In the genomic region with DNA sequence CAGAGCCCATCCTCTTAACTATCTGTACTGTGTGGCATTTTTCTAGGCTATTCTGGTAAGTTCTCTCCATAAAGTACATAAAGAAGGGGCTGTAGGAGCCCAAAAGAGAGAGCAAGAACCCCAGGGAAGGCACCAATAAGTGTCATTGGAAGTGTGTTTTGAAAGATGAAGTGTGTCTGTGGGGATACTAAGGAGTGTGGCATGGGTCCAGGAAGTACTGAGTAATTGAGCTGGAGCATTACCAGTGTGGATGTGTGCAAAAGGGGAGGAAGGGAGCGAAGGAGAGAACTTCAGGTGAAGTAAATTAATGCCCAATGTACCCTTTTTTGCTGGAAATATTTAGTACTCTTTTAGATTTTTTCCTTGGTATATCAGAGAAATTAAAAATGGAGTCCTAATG, we compare ENCODE assay signal across 11 cellular contexts.
A peak's percentile ranks its signal among the peaks of the same experiment; 100 is the strongest.
DNase-seq lines count a peak whose midpoint lies in the region; ATAC-seq, FAIRE-seq and TF ChIP-seq lines count a peak whose summit lies in the region.
"Had no signal": no experiment of that assay in that cellular context is flagged by ENCODE, and none has a peak within 500 bp of the region (broad histone marks: within the 10 kb centered on the region; RNA-seq: fewer than 3 reads in every experiment).

No MANE protein-coding gene starts in this region.

- H3K36me3 Mint-ChIP-seq in activated naive CD4-positive, alpha-beta T cell treated with anti-CD3 and anti-CD28 coated beads for 36 hours (ENCODE audit: low read depth), result peaks cover 37% of the 10 kb centered on the region
- H3K36me3 Mint-ChIP-seq in activated B cell treated with CpG ODN at 0.5 μM for 24 hours (ENCODE audit: low read depth), result peaks cover 74% of the 10 kb centered on the region

- H3K27ac Mint-ChIP-seq in activated naive CD4-positive, alpha-beta T cell treated with anti-CD3 and anti-CD28 coated beads for 36 hours, result peak overlapping the region; percentile 81
- peak overlapping the region; percentile 37 for H3K27ac Mint-ChIP-seq in activated B cell treated with CpG ODN at 0.5 μM for 24 hours

- peaks cover 82% of the 10 kb centered on the region for H3K4me1 Mint-ChIP-seq in activated naive CD4-positive, alpha-beta T cell treated with anti-CD3 and anti-CD28 coated beads for 36 hours (ENCODE audit: low read depth)
- H3K4me1 Mint-ChIP-seq in activated B cell treated with CpG ODN at 0.5 μM for 24 hours, result peaks cover 62% of the 10 kb centered on the region

- no peak for FAIRE-seq in D721Med (lab: Jason Lieb, UNC)
- FAIRE-seq: frontal cortex had no signal

- POLR2A ChIA-PET in activated B cell treated with CpG ODN at 0.5 μM for 24 hours (lab: Charles Lee), result interaction anchor here (0.7 kb wide), 1 partner anchor 67 kb away, joined by 3 read pairs; no protein-coding TSS in a partner anchor

- H3K4me3 Mint-ChIP-seq in activated naive CD4-positive, alpha-beta T cell treated with anti-CD3 and anti-CD28 coated beads for 36 hours, result no peak overlapping the region
- no peak overlapping the region for H3K4me3 Mint-ChIP-seq in activated B cell treated with CpG ODN at 0.5 μM for 24 hours

- no peaks in the 10 kb centered on the region for H3K9me3 Mint-ChIP-seq in activated naive CD4-positive, alpha-beta T cell treated with anti-CD3 and anti-CD28 coated beads for 36 hours
- peaks cover 4% of the 10 kb centered on the region for H3K9me3 Mint-ChIP-seq in activated B cell treated with CpG ODN at 0.5 μM for 24 hours
- H3K9me3 Mint-ChIP-seq: activated T-cell treated with anti-CD3 and anti-CD28 coated beads, Interleukin-2, amount 50 U/mL, for 4 hours had no signal

- intact Hi-C loops in activated naive CD4-positive, alpha-beta T cell treated with anti-CD3 and anti-CD28 coated beads for 36 hours (cut with micrococcal nuclease), result no loop called here
- intact Hi-C loops in activated B cell treated with CpG ODN at 0.5 μM for 24 hours (cut with micrococcal nuclease), result loop anchor here (5.0 kb wide), 1 partner anchor 40 kb away; no protein-coding TSS in a partner anchor

- DNase-seq in activated naive CD4-positive, alpha-beta T cell treated with anti-CD3 and anti-CD28 coated beads for 36 hours, result no peak
- no peak for DNase-seq in activated naive CD4-positive, alpha-beta T cell treated with Interleukin-2 at 50 U/mL for 16 hours
- DNase-seq in activated B cell treated with CpG ODN at 0.5 μM for 24 hours (no peak), foreskin keratinocyte (peak in 1 of 2 donors; percentile 56), substantia nigra (lab: John Stamatoyannopoulos, UW) (peak in 2 of 49 donors; percentile 21 to 70), NCI-H2081 (lab: John Stamatoyannopoulos, UW) (no peak), D721Med (ENCODE audit: insufficient read length, low spot score) (no peak)
- DNase-seq: activated T-cell treated with anti-CD3 and anti-CD28 coated beads, Interleukin-2, amount 50 U/mL, for 4 hours; SHP77 had no signal

- H3K4me1 ChIP-seq in foreskin keratinocyte, result peaks cover 71% of the 10 kb centered on the region

- TF ChIP-seq CTCF in activated B cell treated with CpG ODN at 0.5 μM for 24 hours (IDR thresholded peaks at IDR 0.05), result no peak
- no peak for TF ChIP-seq CTCF in foreskin keratinocyte (conservative IDR thresholded peaks at IDR 0.05)
- no peak for TF ChIP-seq CTCF in D721Med (IDR thresholded peaks at IDR 0.05; ENCODE audit: insufficient read depth, missing control alignments)

- no peaks in the 10 kb centered on the region for H3K27me3 ChIP-seq in foreskin keratinocyte

- ATAC-seq in activated B cell treated with CpG ODN at 0.5 μM for 24 hours (ENCODE audit: low read depth) (no peak), foreskin keratinocyte (no peak), HG03108 (IDR thresholded peaks at IDR 0.05; ENCODE audit: unreplicated experiment) (no peak)

- H3K27ac ChIP-seq in foreskin keratinocyte (peak overlapping the region; percentile 61), substantia nigra (ENCODE audit: low read depth, low read length, poor library complexity, severe bottlenecking) (peak overlapping the region; percentile 1)

- H3K27me3 Mint-ChIP-seq in activated naive CD4-positive, alpha-beta T cell treated with anti-CD3 and anti-CD28 coated beads for 36 hours (ENCODE audit: low read depth), result no peaks in the 10 kb centered on the region
- H3K27me3 Mint-ChIP-seq in activated B cell treated with CpG ODN at 0.5 μM for 24 hours, result no peaks in the 10 kb centered on the region

- CTCF ChIA-PET in activated naive CD4-positive, alpha-beta T cell treated with anti-CD3 and anti-CD28 coated beads for 36 hours (lab: Charles Lee), result interaction anchor here (1.2 to 2.1 kb wide), 2 partner anchors 26 to 60 kb away, joined by 5 to 6 read pairs; no protein-coding TSS in a partner anchor
- CTCF ChIA-PET in activated B cell treated with CpG ODN at 0.5 μM for 24 hours (lab: Charles Lee), result interaction anchor here (1.8 kb wide), 1 partner anchor 26 kb away, joined by 4 read pairs; no protein-coding TSS in a partner anchor
